ENCODE assay signal across 14 cellular contexts in the genomic region with DNA sequence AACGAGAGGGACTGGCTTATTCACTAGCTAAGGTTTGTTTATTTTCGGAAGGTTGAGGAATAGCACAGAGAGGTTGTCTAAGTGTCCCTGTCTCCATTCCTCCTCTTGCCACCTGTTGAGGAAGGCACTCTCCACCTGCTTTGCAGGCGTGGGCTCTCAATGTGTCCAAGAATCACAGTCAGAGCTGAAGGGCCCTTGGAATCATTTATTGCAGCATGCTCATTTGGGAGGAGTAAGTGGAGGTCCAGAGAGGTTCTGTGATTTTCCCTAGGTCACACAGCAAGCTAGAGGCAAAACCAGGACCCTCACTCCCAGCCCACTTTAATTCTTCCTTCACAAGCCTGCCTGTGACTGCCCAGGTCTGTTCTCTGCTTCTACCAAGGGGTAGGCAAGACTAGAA. TPM values are rescaled to one million over a fixed set of nuclear protein-coding genes. Genes with fewer than 3 reads are reported as not detected.
DNase-seq lines count a peak whose midpoint lies in the region; ATAC-seq and TF ChIP-seq lines count a peak whose summit lies in the region.
"Had no signal": no experiment of that assay in that cellular context is flagged by ENCODE, and none has a peak within 500 bp of the region (broad histone marks: within the 10 kb centered on the region; RNA-seq: fewer than 3 reads in every experiment).

No MANE protein-coding gene starts in this region.

- peak overlapping the region in 1 of 3 donors; percentile 48 for H3K4me3 ChIP-seq in breast epithelium
- no peak overlapping the region for H3K4me3 ChIP-seq in muscle layer of duodenum (ENCODE audit: low read depth in 1 of 2, low read length in 2 of 2)
- no peak overlapping the region for H3K4me3 ChIP-seq in transverse colon
- H3K4me3 ChIP-seq: A549, GM12878 had no signal

- H3K27ac ChIP-seq in breast epithelium (peak overlapping the region; percentile 59 to 83), muscle layer of duodenum (ENCODE audit: low read length) (peak overlapping the region; percentile 46), transverse colon (peak overlapping the region; percentile 66 to 76 (median 68))
- H3K27ac ChIP-seq: A549 had no signal

- DNase-seq in activated T-cell treated with anti-CD3 and anti-CD28 coated beads, Interleukin-2, amount 50 U/mL, for 24 hours: no peak
- DNase-seq in activated T-cell treated with anti-CD3 and anti-CD28 coated beads, Interleukin-2, amount 50 U/mL, for 4 hours: no peak
- DNase-seq in breast epithelium (ENCODE audit: low spot score in 2 of 2) (no peak), transverse colon (no peak), T1000 (lab: John Stamatoyannopoulos, UW) (no peak), NCI-H1436 (lab: John Stamatoyannopoulos, UW) (no peak)
- DNase-seq: activated CD4-positive, alpha-beta T cell treated with anti-CD3 and anti-CD28 coated beads for 36 hours; activated naive CD4-positive, alpha-beta T cell; H9; NCI-H1694 had no signal

- WGBS in transverse colon (ENCODE audit: low coverage in 1 of 2), 2 donors: 40 to 61% methylated on average over 1 to 3 of the region's 3 CpGs

- H3K4me1 ChIP-seq in breast epithelium: peaks cover 28 to 68% of the 10 kb centered on the region in 2 donors
- H3K4me1 ChIP-seq in muscle layer of duodenum (ENCODE audit: control insufficient read depth in 1 of 2, insufficient read depth in 2 of 2, low read length in 2 of 2): peaks cover 22 to 91% of the 10 kb centered on the region in 2 donors
- peaks cover 65 to 100% (median 86%) of the 10 kb centered on the region in 4 donors for H3K4me1 ChIP-seq in transverse colon

- no peak overlapping the region for H3K4me3 Mint-ChIP-seq in activated T-cell treated with anti-CD3 and anti-CD28 coated beads, Interleukin-2, amount 50 U/mL, for 24 hours
- no peak overlapping the region for H3K4me3 Mint-ChIP-seq in activated T-cell treated with anti-CD3 and anti-CD28 coated beads, Interleukin-2, amount 50 U/mL, for 4 hours
- H3K4me3 Mint-ChIP-seq: activated CD4-positive, alpha-beta T cell treated with anti-CD3 and anti-CD28 coated beads for 36 hours; H9 had no signal

- H3K36me3 Mint-ChIP-seq in activated T-cell treated with anti-CD3 and anti-CD28 coated beads, Interleukin-2, amount 50 U/mL, for 24 hours (ENCODE audit: low read depth): no peaks in the 10 kb centered on the region
- H3K36me3 Mint-ChIP-seq in activated T-cell treated with anti-CD3 and anti-CD28 coated beads, Interleukin-2, amount 50 U/mL, for 4 hours (ENCODE audit: insufficient read depth): no peaks in the 10 kb centered on the region

- TF ChIP-seq CTCF in breast epithelium (IDR thresholded peaks at IDR 0.05) (no peak), transverse colon (IDR thresholded peaks at IDR 0.05) (no peak)

- H3K36me3 ChIP-seq in breast epithelium (no peaks in the 10 kb centered on the region), muscle layer of duodenum (ENCODE audit: control insufficient read depth in 1 of 2, insufficient read depth in 2 of 2, low read length in 2 of 2) (peaks cover 0 to 17% of the 10 kb centered on the region in 2 donors), transverse colon (peaks cover 0 to 4% (median 0%) of the 10 kb centered on the region in 4 donors)

- H3K27me3 Mint-ChIP-seq in activated T-cell treated with anti-CD3 and anti-CD28 coated beads, Interleukin-2, amount 50 U/mL, for 24 hours: peaks cover 5% of the 10 kb centered on the region
- H3K27me3 Mint-ChIP-seq in activated T-cell treated with anti-CD3 and anti-CD28 coated beads, Interleukin-2, amount 50 U/mL, for 4 hours (ENCODE audit: low read depth): peaks cover 6% of the 10 kb centered on the region

- H3K9me3 ChIP-seq in breast epithelium (no peaks in the 10 kb centered on the region), muscle layer of duodenum (ENCODE audit: control insufficient read depth in 1 of 2, low read length in 2 of 2) (no peaks in the 10 kb centered on the region), transverse colon (no peaks in the 10 kb centered on the region)
- H3K9me3 ChIP-seq: A549 had no signal

- TF ChIP-seq POLR2A in breast epithelium (IDR thresholded peaks at IDR 0.05) (no peak), transverse colon (IDR thresholded peaks at IDR 0.05) (no peak)

- H3K27me3 ChIP-seq in breast epithelium (no peaks in the 10 kb centered on the region), muscle layer of duodenum (ENCODE audit: low read depth, low read length) (no peaks in the 10 kb centered on the region), transverse colon (no peaks in the 10 kb centered on the region)

- in situ Hi-C loops in transverse colon (cut with MboI; ENCODE audit: low pct_ligation_motif_present in 1 of 4, low pct_unique_long_range_greater_than_20kb in 1 of 4, low sequenced_read_pairs in 3 of 4): no loop called here

- H3K27ac Mint-ChIP-seq in activated T-cell treated with anti-CD3 and anti-CD28 coated beads, Interleukin-2, amount 50 U/mL, for 24 hours: peak overlapping the region; percentile 72
- H3K27ac Mint-ChIP-seq: H9 had no signal

- no peak for TF ChIP-seq EP300 in transverse colon (IDR thresholded peaks at IDR 0.05; ENCODE audit: low read depth)

- peaks cover 66% of the 10 kb centered on the region for H3K4me1 Mint-ChIP-seq in activated T-cell treated with anti-CD3 and anti-CD28 coated beads, Interleukin-2, amount 50 U/mL, for 24 hours (ENCODE audit: low read depth)
- peaks cover 70% of the 10 kb centered on the region for H3K4me1 Mint-ChIP-seq in activated T-cell treated with anti-CD3 and anti-CD28 coated beads, Interleukin-2, amount 50 U/mL, for 4 hours (ENCODE audit: low read depth)

- intact Hi-C loops in breast epithelium (cut with DNase I; ENCODE audit: low total_unique reads) (no loop called here), transverse colon (cut with DNase I; ENCODE audit: low total_unique reads) (no loop called here)

- no peak for ATAC-seq in activated T-cell treated with anti-CD3 and anti-CD28 coated beads, Interleukin-2, amount 50 U/mL, for 4 hours
- no peak for ATAC-seq in GM18858 (IDR thresholded peaks at IDR 0.05; ENCODE audit: unreplicated experiment)
- ATAC-seq: A549 had no signal

- H3K9me3 Mint-ChIP-seq in activated T-cell treated with anti-CD3 and anti-CD28 coated beads, Interleukin-2, amount 50 U/mL, for 24 hours: no peaks in the 10 kb centered on the region
- H3K9me3 Mint-ChIP-seq in activated T-cell treated with anti-CD3 and anti-CD28 coated beads, Interleukin-2, amount 50 U/mL, for 4 hours: no peaks in the 10 kb centered on the region
- H3K9me3 Mint-ChIP-seq: H9 had no signal

RNA-seq across cellular contexts. Expression of a gene that starts 21.3 kb away (rescaled TPM):
- 1 to 10 TPM; 3.4 to 4.4 (median 4.1) TPM for total RNA-seq in activated T-cell treated with anti-CD3 and anti-CD28 coated beads, Interleukin-2, amount 50 U/mL, for 4 hours
- total RNA-seq in breast epithelium (100 to 1,000 TPM; 236 to 358 (median 271) TPM), transverse colon (100 to 1,000 TPM; 108 to 271 (median 155) TPM)
- total RNA-seq: H9 had no signal

Comparison
In these comparisons a context has a peak if more than half of its experiments do, and no peak if none do; other contexts are left out.
1. RNA of a gene that starts 21.3 kb away (total RNA-seq): 236 to 358 TPM in breast epithelium and 108 to 271 TPM in transverse colon; 3.4 to 4.4 TPM in activated T-cell treated with anti-CD3 and anti-CD28 coated beads, Interleukin-2, amount 50 U/mL, for 4 hours; every median in the first group is over 10 times any median in the second.
2. Peak in every context shown above with its lines, with median percentiles within 50 percentile points of each other: H3K27ac ChIP-seq.